Comparison of ENCODE assay signal across 1 cellular context in genomic region chr5:176614805-176615478, GRCh38.
TF ChIP-seq lines count a peak whose summit lies in the region.

No MANE protein-coding gene starts in this region.

TF ChIP-seq in H1, 55 proteins besides CTCF, POLR2A, EP300 and RAD21 (continued from another document):
- TF ChIP-seq ATF3 (IDR thresholded peaks at IDR 0.05; ENCODE audit: insufficient read depth, low read depth, low read length) (no peak), ZNF274 (IDR thresholded peaks at IDR 0.05; ENCODE audit: borderline replicate concordance, extremely low read depth, low read length) (no peak), SAP30 (IDR thresholded peaks at IDR 0.05; ENCODE audit: insufficient read depth, insufficient replicate concordance, low read length) (no peak), RFX5 (IDR thresholded peaks at IDR 0.05; ENCODE audit: borderline replicate concordance, low read depth, low read length) (no peak), CHD2 (IDR thresholded peaks at IDR 0.05; ENCODE audit: low read length) (no peak), RNF2 (IDR thresholded peaks at IDR 0.05; ENCODE audit: borderline replicate concordance, low read depth, low read length, missing control alignments, poor library complexity, severe bottlenecking) (no peak), BCL11A (IDR thresholded peaks at IDR 0.05; ENCODE audit: low read depth in 2 of 2, low read length in 2 of 2) (no peak)
- TF ChIP-seq, protein P1, sequence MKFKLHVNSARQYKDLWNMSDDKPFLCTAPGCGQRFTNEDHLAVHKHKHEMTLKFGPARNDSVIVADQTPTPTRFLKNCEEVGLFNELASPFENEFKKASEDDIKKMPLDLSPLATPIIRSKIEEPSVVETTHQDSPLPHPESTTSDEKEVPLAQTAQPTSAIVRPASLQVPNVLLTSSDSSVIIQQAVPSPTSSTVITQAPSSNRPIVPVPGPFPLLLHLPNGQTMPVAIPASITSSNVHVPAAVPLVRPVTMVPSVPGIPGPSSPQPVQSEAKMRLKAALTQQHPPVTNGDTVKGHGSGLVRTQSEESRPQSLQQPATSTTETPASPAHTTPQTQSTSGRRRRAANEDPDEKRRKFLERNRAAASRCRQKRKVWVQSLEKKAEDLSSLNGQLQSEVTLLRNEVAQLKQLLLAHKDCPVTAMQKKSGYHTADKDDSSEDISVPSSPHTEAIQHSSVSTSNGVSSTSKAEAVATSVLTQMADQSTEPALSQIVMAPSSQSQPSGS (IDR thresholded peaks at IDR 0.05; ENCODE audit: low read length): no peak
